In genomic region chr1:156596426-156596825, GRCh38 we compare ENCODE assay signal across 26 cellular contexts. TPM values are rescaled to one million over a fixed set of nuclear protein-coding genes. Genes with fewer than 3 reads are reported as not detected.
DNase-seq lines count a peak whose midpoint lies in the region; ATAC-seq and TF ChIP-seq lines count a peak whose summit lies in the region.
"Had no signal": no experiment of that assay in that cellular context is flagged by ENCODE, and none has a peak within 500 bp of the region (broad histone marks: within the 10 kb centered on the region; RNA-seq: fewer than 3 reads in every experiment).

No MANE protein-coding gene starts in this region.

- peaks cover 45% of the 10 kb centered on the region for H3K4me1 Mint-ChIP-seq in activated CD4-positive, alpha-beta T cell treated with anti-CD3 and anti-CD28 coated beads for 36 hours
- H3K4me1 Mint-ChIP-seq in activated naive CD8-positive, alpha-beta T cell treated with anti-CD3 and anti-CD28 coated beads, Interleukin-2, amount 50 U/mL, for 24 hours = peaks cover 52% of the 10 kb centered on the region
- H3K4me1 Mint-ChIP-seq in activated naive CD8-positive, alpha-beta T cell treated with anti-CD3 and anti-CD28 coated beads for 36 hours = peaks cover 34% of the 10 kb centered on the region
- H3K4me1 Mint-ChIP-seq in nephron (peaks cover 14% of the 10 kb centered on the region), immature natural killer cell (peaks cover 25 to 26% of the 10 kb centered on the region in 2 donors)

- POLR2A ChIA-PET in activated CD4-positive, alpha-beta T cell treated with anti-CD3 and anti-CD28 coated beads for 36 hours (lab: Charles Lee) = no interaction called here

- intact Hi-C loops in activated CD4-positive, alpha-beta T cell treated with anti-CD3 and anti-CD28 coated beads for 36 hours (cut with DNase I, micrococcal nuclease) = no loop called here

- CTCF ChIA-PET in activated CD4-positive, alpha-beta T cell treated with anti-CD3 and anti-CD28 coated beads for 36 hours (lab: Charles Lee) = interaction anchor here (0.7 to 1.7 kb wide), 5 partner anchors 8 to 211 kb away, joined by 3 to 7 read pairs (median 4); no protein-coding TSS in a partner anchor

- no peaks in the 10 kb centered on the region for H3K27me3 Mint-ChIP-seq in activated CD4-positive, alpha-beta T cell treated with anti-CD3 and anti-CD28 coated beads for 36 hours
- no peaks in the 10 kb centered on the region for H3K27me3 Mint-ChIP-seq in activated naive CD8-positive, alpha-beta T cell treated with anti-CD3 and anti-CD28 coated beads, Interleukin-2, amount 50 U/mL, for 24 hours
- no peaks in the 10 kb centered on the region for H3K27me3 Mint-ChIP-seq in activated naive CD8-positive, alpha-beta T cell treated with anti-CD3 and anti-CD28 coated beads for 36 hours
- no peaks in the 10 kb centered on the region for H3K27me3 Mint-ChIP-seq in nephron (ENCODE audit: low read depth)
- H3K27me3 Mint-ChIP-seq in immature natural killer cell (ENCODE audit: low read depth in 3 of 3) = peaks cover under 1 to 3% (median under 1%) of the 10 kb centered on the region in 3 donors

- H3K36me3 Mint-ChIP-seq in activated CD4-positive, alpha-beta T cell treated with anti-CD3 and anti-CD28 coated beads for 36 hours (ENCODE audit: low read depth) = peaks cover 60% of the 10 kb centered on the region
- peaks cover 60% of the 10 kb centered on the region for H3K36me3 Mint-ChIP-seq in activated naive CD8-positive, alpha-beta T cell treated with anti-CD3 and anti-CD28 coated beads, Interleukin-2, amount 50 U/mL, for 24 hours (ENCODE audit: low read depth)
- H3K36me3 Mint-ChIP-seq in activated naive CD8-positive, alpha-beta T cell treated with anti-CD3 and anti-CD28 coated beads for 36 hours = peaks cover 49% of the 10 kb centered on the region
- H3K36me3 Mint-ChIP-seq in nephron (ENCODE audit: low read depth) (peaks cover 30% of the 10 kb centered on the region), immature natural killer cell (peaks cover 8 to 18% (median 9%) of the 10 kb centered on the region in 3 donors)

- ATAC-seq in activated CD4-positive, alpha-beta T cell treated with anti-CD3 and anti-CD28 coated beads for 36 hours = no peak
- ATAC-seq in activated naive CD8-positive, alpha-beta T cell treated with anti-CD3 and anti-CD28 coated beads, Interleukin-2, amount 50 U/mL, for 24 hours = no peak
- ATAC-seq: HepG2 had no signal

- peak overlapping the region; percentile 73 for H3K27ac Mint-ChIP-seq in activated CD4-positive, alpha-beta T cell treated with anti-CD3 and anti-CD28 coated beads for 36 hours
- peak overlapping the region; percentile 33 for H3K27ac Mint-ChIP-seq in activated naive CD8-positive, alpha-beta T cell treated with anti-CD3 and anti-CD28 coated beads, Interleukin-2, amount 50 U/mL, for 24 hours
- no peak overlapping the region for H3K27ac Mint-ChIP-seq in activated naive CD8-positive, alpha-beta T cell treated with anti-CD3 and anti-CD28 coated beads for 36 hours
- H3K27ac Mint-ChIP-seq in nephron (no peak overlapping the region), immature natural killer cell (peak overlapping the region in 3 of 6 donors; percentile 23 to 62 (median 53))
- H3K27ac Mint-ChIP-seq: CD14-positive monocyte had no signal

- no peaks in the 10 kb centered on the region for H3K9me3 Mint-ChIP-seq in activated CD4-positive, alpha-beta T cell treated with anti-CD3 and anti-CD28 coated beads for 36 hours (ENCODE audit: low read depth)
- no peaks in the 10 kb centered on the region for H3K9me3 Mint-ChIP-seq in activated naive CD8-positive, alpha-beta T cell treated with anti-CD3 and anti-CD28 coated beads, Interleukin-2, amount 50 U/mL, for 24 hours
- no peaks in the 10 kb centered on the region for H3K9me3 Mint-ChIP-seq in activated naive CD8-positive, alpha-beta T cell treated with anti-CD3 and anti-CD28 coated beads for 36 hours
- no peaks in the 10 kb centered on the region for H3K9me3 Mint-ChIP-seq in nephron
- no peaks in the 10 kb centered on the region for H3K9me3 Mint-ChIP-seq in immature natural killer cell
- H3K9me3 Mint-ChIP-seq: CD14-positive monocyte had no signal

- no peak for TF ChIP-seq CTCF in nephron (IDR thresholded peaks at IDR 0.05; ENCODE audit: unreplicated experiment in 3 of 3)

- H3K4me3 Mint-ChIP-seq in activated CD4-positive, alpha-beta T cell treated with anti-CD3 and anti-CD28 coated beads for 36 hours = no peak overlapping the region
- no peak overlapping the region for H3K4me3 Mint-ChIP-seq in activated naive CD8-positive, alpha-beta T cell treated with anti-CD3 and anti-CD28 coated beads, Interleukin-2, amount 50 U/mL, for 24 hours
- H3K4me3 Mint-ChIP-seq in activated naive CD8-positive, alpha-beta T cell treated with anti-CD3 and anti-CD28 coated beads for 36 hours = no peak overlapping the region
- H3K4me3 Mint-ChIP-seq in nephron = peak overlapping the region in 2 of 3 experiments; percentile 13 to 49
- no peak overlapping the region for H3K4me3 Mint-ChIP-seq in immature natural killer cell
- H3K4me3 Mint-ChIP-seq: CD14-positive monocyte had no signal

- DNase-seq in activated CD4-positive, alpha-beta T cell treated with anti-CD3 and anti-CD28 coated beads for 36 hours = no peak
- DNase-seq in activated CD4-positive, alpha-beta T cell treated with anti-CD3 and anti-CD28 coated beads for 4 hours = no peak
- no peak for DNase-seq in activated naive CD8-positive, alpha-beta T cell treated with anti-CD3 and anti-CD28 coated beads, Interleukin-2, amount 50 U/mL, for 24 hours
- DNase-seq in activated naive CD8-positive, alpha-beta T cell treated with anti-CD3 and anti-CD28 coated beads for 36 hours = no peak
- DNase-seq in SW 1271 (lab: John Stamatoyannopoulos, UW) (no peak), immature natural killer cell (no peak)
- DNase-seq: 8988T, ACHN, BE2C, DMS153, DND-41, Karpas-422, NCI-H1092, NCI-H1417 treated with DMSO at 0.1 percent for 48 hours, NCI-H1694 treated with DMSO at 0.1 percent for 48 hours, NCI-H2081, NCI-H2227 treated with DMSO at 0.1 percent for 48 hours, NCI-H526 treated with DMSO at 0.1 percent for 48 hours, RPMI8226, SHP77 had no signal

RNA-seq across cellular contexts. Expression of gene NAXE, which starts 4.8 kb away (rescaled TPM):
- total RNA-seq in activated CD4-positive, alpha-beta T cell treated with anti-CD3 and anti-CD28 coated beads for 36 hours = 10 to 100 TPM; 79.9 to 82.0 TPM
- total RNA-seq in activated naive CD8-positive, alpha-beta T cell treated with anti-CD3 and anti-CD28 coated beads for 36 hours = 10 to 100 TPM; 65.9 to 68.2 TPM
- 100 to 1,000 TPM; 141 to 239 (median 202) TPM for polyA plus RNA-seq in immature natural killer cell

RNA-seq across cellular contexts. Expression of gene GPATCH4, which starts 4.9 kb away (rescaled TPM):
- 10 to 100 TPM; 38.5 to 48.7 TPM for total RNA-seq in activated CD4-positive, alpha-beta T cell treated with anti-CD3 and anti-CD28 coated beads for 36 hours
- total RNA-seq in activated naive CD8-positive, alpha-beta T cell treated with anti-CD3 and anti-CD28 coated beads for 36 hours = 100 to 1,000 TPM; 103 TPM
- polyA plus RNA-seq in immature natural killer cell = 10 to 100 TPM in 2 of 3 donors, 1 to 10 TPM in 1; 7.7 to 42.2 (median 15.9) TPM

RNA-seq across cellular contexts. Expression of gene TTC24, which starts 16.9 kb away (rescaled TPM):
- total RNA-seq in activated CD4-positive, alpha-beta T cell treated with anti-CD3 and anti-CD28 coated beads for 36 hours = 1 to 10 TPM; 7.3 to 9.1 TPM
- 10 to 100 TPM; 18.7 to 19.6 TPM for total RNA-seq in activated naive CD8-positive, alpha-beta T cell treated with anti-CD3 and anti-CD28 coated beads for 36 hours
- polyA plus RNA-seq in immature natural killer cell = 1 to 10 TPM in 1 of 3 donors, under 1 TPM in 2; 0.40 to 1.1 (median 0.72) TPM
- total RNA-seq: H4, HT1080, NCI-H460 had no signal

RNA-seq across cellular contexts. Expression of gene HAPLN2, which starts 22.8 kb away (rescaled TPM):
- total RNA-seq in activated CD4-positive, alpha-beta T cell treated with anti-CD3 and anti-CD28 coated beads for 36 hours = under 1 TPM in 1 of 2 experiments, not detected in 1; 0.34 TPM
- total RNA-seq in activated naive CD8-positive, alpha-beta T cell treated with anti-CD3 and anti-CD28 coated beads for 36 hours = not detected
- not detected for polyA plus RNA-seq in immature natural killer cell
- total RNA-seq: H4, HepG2, HT1080, NCI-H460 had no signal
- polyA plus RNA-seq: CD14-positive monocyte, HepG2 had no signal

RNA-seq across cellular contexts. Expression of gene IQGAP3, which starts 24.1 kb away (rescaled TPM):
- total RNA-seq in activated CD4-positive, alpha-beta T cell treated with anti-CD3 and anti-CD28 coated beads for 36 hours = 10 to 100 TPM; 14.9 to 16.0 TPM
- 10 to 100 TPM; 13.5 to 14.9 TPM for total RNA-seq in activated naive CD8-positive, alpha-beta T cell treated with anti-CD3 and anti-CD28 coated beads for 36 hours
- polyA plus RNA-seq in immature natural killer cell = not detected

Comparison
In these comparisons a context has a peak if more than half of its experiments do, and no peak if none do; other contexts are left out.
1. H3K27ac Mint-ChIP-seq: peak in activated CD4-positive, alpha-beta T cell treated with anti-CD3 and anti-CD28 coated beads for 36 hours (single experiment) and activated naive CD8-positive, alpha-beta T cell treated with anti-CD3 and anti-CD28 coated beads, Interleukin-2, amount 50 U/mL, for 24 hours (single experiment); none in activated naive CD8-positive, alpha-beta T cell treated with anti-CD3 and anti-CD28 coated beads for 36 hours (single experiment) and nephron (0 of 3).
2. H3K4me3 Mint-ChIP-seq: peak in nephron (2 of 3); none in activated CD4-positive, alpha-beta T cell treated with anti-CD3 and anti-CD28 coated beads for 36 hours (single experiment), activated naive CD8-positive, alpha-beta T cell treated with anti-CD3 and anti-CD28 coated beads, Interleukin-2, amount 50 U/mL, for 24 hours (single experiment), activated naive CD8-positive, alpha-beta T cell treated with anti-CD3 and anti-CD28 coated beads for 36 hours (single experiment) and immature natural killer cell (0 of 5).